8 cellular contexts compared by ENCODE assay signal in the genomic region with DNA sequence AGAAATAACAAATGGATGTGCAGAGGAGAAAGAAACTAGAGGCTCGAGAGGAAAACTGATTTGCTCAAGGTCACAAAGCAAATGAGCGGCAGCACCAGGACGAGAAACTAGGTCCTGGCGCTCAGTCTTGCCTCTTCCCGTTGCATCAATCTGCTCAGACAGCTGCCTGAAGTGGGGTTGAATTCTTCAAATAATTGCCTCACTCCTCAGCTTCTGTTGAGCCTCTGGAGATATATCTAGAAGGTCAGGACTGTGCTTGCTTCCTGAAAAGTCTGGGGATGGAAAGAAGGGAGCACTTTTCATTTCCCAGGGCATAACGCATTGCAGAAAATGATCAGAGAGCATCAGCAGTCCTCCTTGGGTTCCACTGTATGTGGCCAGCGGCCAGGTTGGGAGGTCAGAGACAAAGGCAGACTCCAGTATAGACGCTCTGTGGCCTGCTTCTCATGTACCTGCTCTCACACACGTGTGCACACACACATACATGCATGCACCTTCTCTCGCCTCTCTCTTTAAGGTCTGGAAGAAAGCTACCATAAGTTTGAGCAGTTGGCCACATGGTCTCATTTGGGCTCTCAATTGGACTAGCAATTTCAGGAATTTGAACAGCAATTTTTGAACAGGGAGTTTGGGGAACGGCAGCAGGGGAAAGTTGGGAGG.
DNase-seq lines count a peak whose midpoint lies in the region; ATAC-seq, FAIRE-seq and TF ChIP-seq lines count a peak whose summit lies in the region.

No MANE protein-coding gene starts in this region.

- TF ChIP-seq RAD21 in A549 (conservative IDR thresholded peaks at IDR 0.05 in 1 of 2, IDR thresholded peaks at IDR 0.05 in 1 of 2), result no peak

- CTCF ChIA-PET in A549 (lab: Yijun Ruan, JAX), result interaction anchor here (0.7 to 1.8 kb wide), 8 partner anchors 9 to 146 kb away, joined by 3 to 7 read pairs (median 4); no protein-coding TSS in a partner anchor

- TF ChIP-seq CTCF in A549 (IDR thresholded peaks at IDR 0.05) (no peak), astrocyte (IDR thresholded peaks at IDR 0.05; ENCODE audit: insufficient read depth, low read depth, low read length) (no peak), sigmoid colon (IDR thresholded peaks at IDR 0.05) (no peak), GM13976 (IDR thresholded peaks at IDR 0.05; ENCODE audit: borderline replicate concordance, control extremely low read depth, extremely low read depth, insufficient read depth, missing control alignments) (no peak)

- H3K9ac ChIP-seq in astrocyte (ENCODE audit: low read length), result peak overlapping the region; percentile 27

- H3K4me3 Mint-ChIP-seq in astrocyte (ENCODE audit: unreplicated experiment), result no peak overlapping the region

- in situ Hi-C loops in GM13976 (cut with MboI; ENCODE audit: low sequenced_read_pairs, unreplicated experiment), result no loop called here

- WGBS in A549 (ENCODE audit: missing lambda C conversion rate), result 56% methylated on average over 11 of the region's 11 CpGs
- WGBS in sigmoid colon, 2 donors, result 79 to 91% methylated on average over 11 of the region's 11 CpGs

- H3K4me1 Mint-ChIP-seq in astrocyte (ENCODE audit: low read depth, unreplicated experiment), result peaks cover 38% of the 10 kb centered on the region

- H3K9me3 ChIP-seq in A549, result no peaks in the 10 kb centered on the region
- peaks cover 7% of the 10 kb centered on the region for H3K9me3 ChIP-seq in astrocyte (ENCODE audit: insufficient read depth, low read depth, low read length)
- H3K9me3 ChIP-seq in sigmoid colon, result no peaks in the 10 kb centered on the region

- no peaks in the 10 kb centered on the region for H4K20me1 ChIP-seq in astrocyte (ENCODE audit: insufficient read depth, low read length)

- intact Hi-C loops in sigmoid colon (cut with DNase I), result no loop called here

- H3K27ac Mint-ChIP-seq in astrocyte (ENCODE audit: unreplicated experiment), result peak overlapping the region; percentile 37

- DNase-seq in A549 (ENCODE audit: low read depth in 1 of 2, low spot score in 1 of 2), result peak in 1 of 2 experiments; percentile 51
- DNase-seq in astrocyte (ENCODE audit: low read depth), result no peak
- no peak for DNase-seq in sigmoid colon
- DNase-seq in GM13976 (ENCODE audit: low spot score), result no peak
- no peak for DNase-seq in NCI-H345 treated with DMSO at 0.1 percent for 48 hours (lab: John Stamatoyannopoulos, UW; ENCODE audit: unreplicated experiment)
- no peak for DNase-seq in AG20443 (ENCODE audit: low spot score)

- no peak for TF ChIP-seq EP300 in A549 (IDR thresholded peaks at IDR 0.05)
- TF ChIP-seq EP300 in sigmoid colon (IDR thresholded peaks at IDR 0.05), result no peak

- TF ChIP-seq POLR2A in A549 (IDR thresholded peaks at IDR 0.05; ENCODE audit: low read length) (no peak), sigmoid colon (IDR thresholded peaks at IDR 0.05) (no peak)

- FAIRE-seq in A549 (lab: Jason Lieb, UNC) (peak; percentile 18), astrocyte (lab: Jason Lieb, UNC) (no peak)

- H3K4me1 ChIP-seq in A549 (peaks cover 95% of the 10 kb centered on the region), astrocyte (ENCODE audit: insufficient read depth, low read length) (peaks cover 38% of the 10 kb centered on the region), sigmoid colon (peaks cover 0 to 19% (median 17%) of the 10 kb centered on the region in 4 donors)

- H3K4me3 ChIP-seq in A549 (no peak overlapping the region), astrocyte (ENCODE audit: insufficient read depth, low read depth, low read length) (no peak overlapping the region), sigmoid colon (no peak overlapping the region)

- no peak overlapping the region for H2AFZ ChIP-seq in astrocyte (ENCODE audit: low read depth, low read length)

- H3K36me3 ChIP-seq in astrocyte (ENCODE audit: insufficient read depth, low read length), result no peaks in the 10 kb centered on the region
- no peaks in the 10 kb centered on the region for H3K36me3 ChIP-seq in sigmoid colon

- no peaks in the 10 kb centered on the region for H3K36me3 Mint-ChIP-seq in astrocyte (ENCODE audit: low read depth, unreplicated experiment)

- no peaks in the 10 kb centered on the region for H3K79me2 ChIP-seq in astrocyte (ENCODE audit: insufficient read depth, low read length)

- H3K27me3 Mint-ChIP-seq in astrocyte (ENCODE audit: low read depth, unreplicated experiment), result no peaks in the 10 kb centered on the region

- no peaks in the 10 kb centered on the region for H3K9me3 Mint-ChIP-seq in astrocyte (ENCODE audit: unreplicated experiment)

- no peaks in the 10 kb centered on the region for H3K27me3 ChIP-seq in astrocyte (ENCODE audit: insufficient read depth, low read length)
- no peaks in the 10 kb centered on the region for H3K27me3 ChIP-seq in sigmoid colon

- peak overlapping the region; percentile 57 for H3K4me2 ChIP-seq in A549
- peak overlapping the region; percentile 61 for H3K4me2 ChIP-seq in astrocyte (ENCODE audit: low read length)

- peak in 1 of 2 experiments; percentile 19; a peak in 3 of 6 replicates for ATAC-seq in A549
- peak; percentile 5 for ATAC-seq in GM19372 (IDR thresholded peaks at IDR 0.05; ENCODE audit: low read depth, unreplicated experiment)
- peak; percentile 6 for ATAC-seq in HG03432 (IDR thresholded peaks at IDR 0.05; ENCODE audit: unreplicated experiment)

- H3K27ac ChIP-seq in A549 (peak overlapping the region; percentile 99), astrocyte (ENCODE audit: low read depth, low read length) (no peak overlapping the region), sigmoid colon (no peak overlapping the region)

- POLR2A ChIA-PET in A549 (lab: Yijun Ruan, JAX), result interaction anchor here (1.0 to 2.6 kb wide), 3 partner anchors 12 to 15 kb away, joined by 3 to 9 read pairs (median 5); no protein-coding TSS in a partner anchor

TF ChIP-seq in A549, 52 proteins besides CTCF, POLR2A, EP300 and RAD21:
- TF ChIP-seq HOXB5 (CRISPR knock-in tag; IDR thresholded peaks at IDR 0.05) (peak; percentile 69), NPAS2 (CRISPR knock-in tag; IDR thresholded peaks at IDR 0.05; ENCODE audit: borderline replicate concordance) (0 out of 2 replicates have a peak, but pooled peaks have one; percentile 12), ZSCAN20 (CRISPR knock-in tag; IDR thresholded peaks at IDR 0.05) (0 out of 2 replicates have a peak, but pooled peaks have one; percentile 32), HOXB13 (CRISPR knock-in tag; IDR thresholded peaks at IDR 0.05; ENCODE audit: low read depth) (peak; percentile 86; the same call in 1 of the 2 replicates), TFCP2L1 (CRISPR knock-in tag; IDR thresholded peaks at IDR 0.05) (peak; percentile 77; the same call in 1 of the 2 replicates), SMC3 (IDR thresholded peaks at IDR 0.05) (no peak), CHD4 (IDR thresholded peaks at IDR 0.05; ENCODE audit: borderline replicate concordance) (no peak), RCOR1 (IDR thresholded peaks at IDR 0.05; ENCODE audit: low read depth, low read length) (no peak), ATOH8 (CRISPR knock-in tag; IDR thresholded peaks at IDR 0.05; ENCODE audit: low read depth) (peak; percentile 65; the same call in 1 of the 2 replicates), HEYL (CRISPR knock-in tag; IDR thresholded peaks at IDR 0.05) (0 out of 2 replicates have a peak, but pooled peaks have one; percentile 46)
- TF ChIP-seq, protein P1, sequence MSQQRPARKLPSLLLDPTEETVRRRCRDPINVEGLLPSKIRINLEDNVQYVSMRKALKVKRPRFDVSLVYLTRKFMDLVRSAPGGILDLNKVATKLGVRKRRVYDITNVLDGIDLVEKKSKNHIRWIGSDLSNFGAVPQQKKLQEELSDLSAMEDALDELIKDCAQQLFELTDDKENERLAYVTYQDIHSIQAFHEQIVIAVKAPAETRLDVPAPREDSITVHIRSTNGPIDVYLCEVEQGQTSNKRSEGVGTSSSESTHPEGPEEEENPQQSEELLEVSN (IDR thresholded peaks at IDR 0.05; ENCODE audit: borderline replicate concordance, low read depth), result no peak
- TF ChIP-seq, protein P2, sequence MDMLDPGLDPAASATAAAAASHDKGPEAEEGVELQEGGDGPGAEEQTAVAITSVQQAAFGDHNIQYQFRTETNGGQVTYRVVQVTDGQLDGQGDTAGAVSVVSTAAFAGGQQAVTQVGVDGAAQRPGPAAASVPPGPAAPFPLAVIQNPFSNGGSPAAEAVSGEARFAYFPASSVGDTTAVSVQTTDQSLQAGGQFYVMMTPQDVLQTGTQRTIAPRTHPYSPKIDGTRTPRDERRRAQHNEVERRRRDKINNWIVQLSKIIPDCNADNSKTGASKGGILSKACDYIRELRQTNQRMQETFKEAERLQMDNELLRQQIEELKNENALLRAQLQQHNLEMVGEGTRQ (IDR thresholded peaks at IDR 0.05), result peak; percentile 58

Comparison
In these comparisons a context has a peak if more than half of its experiments do, and no peak if none do; other contexts are left out.
1. H3K27ac ChIP-seq: peak in A549 (2 of 2); none in astrocyte (single experiment) and sigmoid colon (0 of 4).